Comparison of ENCODE assay signal across 23 cellular contexts in genomic region chr11:69267395-69267805, GRCh38. TPM values are rescaled to one million over a fixed set of nuclear protein-coding genes. Genes with fewer than 3 reads are reported as not detected.
DNase-seq lines count a peak whose midpoint lies in the region; ATAC-seq and TF ChIP-seq lines count a peak whose summit lies in the region.
"Had no signal": no experiment of that assay in that cellular context is flagged by ENCODE, and none has a peak within 500 bp of the region (broad histone marks: within the 10 kb centered on the region; RNA-seq: fewer than 3 reads in every experiment).

No MANE protein-coding gene starts in this region.

- ATAC-seq in right lobe of liver = peak; percentile 19 to 50 (median 26)
- no peak for ATAC-seq in HG03135 (IDR thresholded peaks at IDR 0.05; ENCODE audit: unreplicated experiment)

- intact Hi-C loops in right lobe of liver (cut with DNase I) (no loop called here), spleen (cut with DNase I; ENCODE audit: low total_unique reads) (no loop called here)

- DNase-seq in WERI-Rb-1 (peak; percentile 55), dermis blood vessel endothelial cell (peak; percentile 43), right lobe of liver (no peak), spleen (peak; percentile 68), cerebellar nuclear complex (lab: John Stamatoyannopoulos, UW) (no peak), retina (no peak)
- DNase-seq: CD4-positive, alpha-beta T cell; COR-L47; DMS79; H7; HFFc6; IMR-90; NCI-H1092 treated with DMSO at 0.1 percent for 48 hours; NCI-H1436 treated with DMSO at 0.1 percent for 48 hours; NCI-H1930; NCI-H226; NCI-H510A treated with DMSO at 0.1 percent for 48 hours; NCI-H748 treated with DMSO at 0.1 percent for 48 hours had no signal

- 75% methylated on average over 10 of the region's 12 CpGs for WGBS in right lobe of liver (ENCODE audit: insufficient coverage, low coverage, low lambda C conversion rate, missing lambda C conversion rate)
- WGBS in spleen, 5 donors = 72 to 83% (median 77%) methylated on average over 12 of the region's 12 CpGs

- TF ChIP-seq POLR2A in right lobe of liver (IDR thresholded peaks at IDR 0.05) (no peak), spleen (IDR thresholded peaks at IDR 0.05) (no peak)

- H3K4me1 ChIP-seq in right lobe of liver (peaks cover 0 to under 1% (median 0%) of the 10 kb centered on the region in 4 donors), spleen (peaks cover 0 to 20% (median 4%) of the 10 kb centered on the region in 6 donors)
- H3K4me1 ChIP-seq: BLaER1, Peyer's patch, SJSA1 had no signal

- H3K4me3 ChIP-seq in WERI-Rb-1 (ENCODE audit: low read depth, low read length) = no peak overlapping the region
- H3K4me3 ChIP-seq in right lobe of liver = no peak overlapping the region
- H3K4me3 ChIP-seq in spleen = no peak overlapping the region
- H3K4me3 ChIP-seq: BLaER1, Peyer's patch, SJSA1 had no signal

- H3K9me3 ChIP-seq in WERI-Rb-1 (ENCODE audit: severe bottlenecking) (no peaks in the 10 kb centered on the region), right lobe of liver (no peaks in the 10 kb centered on the region), spleen (no peaks in the 10 kb centered on the region)
- H3K9me3 ChIP-seq: BLaER1, Peyer's patch, SJSA1 had no signal

- H3K27me3 ChIP-seq in WERI-Rb-1 (ENCODE audit: insufficient read depth, low read depth, severe bottlenecking) (peaks cover 4% of the 10 kb centered on the region), right lobe of liver (no peaks in the 10 kb centered on the region), spleen (replicated peaks in 1 of 7) (no peaks in the 10 kb centered on the region)
- H3K27me3 ChIP-seq: BLaER1, Peyer's patch, SJSA1 had no signal

- no peaks in the 10 kb centered on the region for H3K36me3 ChIP-seq in WERI-Rb-1
- no peaks in the 10 kb centered on the region for H3K36me3 ChIP-seq in right lobe of liver
- H3K36me3 ChIP-seq in spleen = no peaks in the 10 kb centered on the region
- H3K36me3 ChIP-seq: BLaER1, Peyer's patch, SJSA1 had no signal

- H3K27ac ChIP-seq in WERI-Rb-1 (no peak overlapping the region), right lobe of liver (no peak overlapping the region), spleen (peak overlapping the region in 2 of 8 donors; percentile 44 to 51)
- H3K27ac ChIP-seq: BLaER1, KMS-11, Peyer's patch, SJSA1 had no signal

- TF ChIP-seq CTCF in WERI-Rb-1 (IDR thresholded peaks at IDR 0.05; ENCODE audit: low read depth, low read length) (no peak), right lobe of liver (IDR thresholded peaks at IDR 0.05) (no peak), spleen (IDR thresholded peaks at IDR 0.05 in 8 of 11, conservative IDR thresholded peaks at IDR 0.05 in 3 of 11) (no peak)

RNA-seq across cellular contexts. Expression of gene MYEOV, which starts 26.6 kb away (rescaled TPM):
- total RNA-seq in dermis blood vessel endothelial cell = 0.05 TPM in 1 of 2 replicates, not detected in the other
- total RNA-seq in right lobe of liver = 1 to 10 TPM in 1 of 6 experiments, under 1 TPM in 3, not detected in 2; 0.25 to 1.2 (median 0.70) TPM
- total RNA-seq in spleen = 1 to 10 TPM in 2 of 7 donors, under 1 TPM in 3, not detected in 2; 0.36 to 1.4 (median 0.52) TPM
- polyA plus RNA-seq in spleen = under 1 TPM; 0.06 to 0.43 (median 0.12) TPM
- total RNA-seq: CD4-positive, alpha-beta T cell had no signal

Comparison
In these comparisons a context has a peak if more than half of its experiments do, and no peak if none do; other contexts are left out.
1. DNase-seq: peak in WERI-Rb-1 (single experiment), dermis blood vessel endothelial cell (single experiment) and spleen (single experiment); none in right lobe of liver (0 of 3), cerebellar nuclear complex (0 of 2) and retina (single experiment).